ENCODE assay signal across 8 cellular contexts in the genomic region with DNA sequence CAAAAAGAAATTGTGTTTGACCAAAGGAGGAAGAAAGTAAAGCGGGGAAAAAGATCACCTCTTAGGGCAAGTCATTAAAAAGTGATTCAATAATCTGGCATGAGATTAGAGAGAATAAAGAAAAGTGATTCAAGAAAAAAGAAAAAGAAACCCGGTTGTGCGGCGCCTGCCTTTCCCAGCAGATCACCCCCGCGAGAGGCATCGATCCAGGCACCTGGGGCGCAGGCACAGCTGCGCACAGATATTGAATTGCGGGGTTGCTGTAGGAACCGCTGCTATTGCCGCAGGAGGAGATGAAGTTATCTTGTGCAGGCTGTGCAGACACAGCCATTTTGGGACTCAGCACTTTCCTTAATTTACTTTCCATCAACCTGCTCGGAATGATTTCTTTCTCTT.
DNase-seq lines count a peak whose midpoint lies in the region; ATAC-seq, FAIRE-seq and TF ChIP-seq lines count a peak whose summit lies in the region.

No MANE protein-coding gene starts in this region.

- TF ChIP-seq POLR2A in HepG2 (IDR thresholded peaks at IDR 0.05; ENCODE audit: insufficient read depth in 1 of 2, low read depth in 2 of 2, low read length in 2 of 2) (no peak), stomach (IDR thresholded peaks at IDR 0.05) (no peak)

- peak overlapping the region; percentile 84 for H3K27ac Mint-ChIP-seq in activated naive CD4-positive, alpha-beta T cell treated with anti-CD3 and anti-CD28 coated beads, Interleukin-2, amount 10 ng/mL, durations not matched to agents 7 days and 5 days

- no TSS peak for BruUV-seq in HepG2 (replicated peaks; lab: Mats Ljungman, UMichigan)

- intact Hi-C loops in HepG2 (cut with micrococcal nuclease; ENCODE audit: unreplicated experiment) = loop anchor here (1.0 to 10.0 kb wide), 3 partner anchors 55 to 862 kb away; no protein-coding TSS in a partner anchor
- intact Hi-C loops in stomach (cut with DNase I; ENCODE audit: low total_unique reads) = no loop called here

- no peaks in the 10 kb centered on the region for H4K20me1 ChIP-seq in HepG2 (ENCODE audit: insufficient read depth, low read length)

- TF ChIP-seq EP300 in HepG2 (IDR thresholded peaks at IDR 0.05; ENCODE audit: low read depth in 2 of 2, low read length in 2 of 2) (no peak), HepG2 (CRISPR knock-in tag; IDR thresholded peaks at IDR 0.05; ENCODE audit: borderline replicate concordance) (no peak), stomach (IDR thresholded peaks at IDR 0.05) (no peak)

- H3K9me3 Mint-ChIP-seq in activated naive CD4-positive, alpha-beta T cell treated with anti-CD3 and anti-CD28 coated beads, Interleukin-2, amount 10 ng/mL, durations not matched to agents 7 days and 5 days = peaks cover 8% of the 10 kb centered on the region

- peaks cover 17% of the 10 kb centered on the region for H3K36me3 Mint-ChIP-seq in activated naive CD4-positive, alpha-beta T cell treated with anti-CD3 and anti-CD28 coated beads, Interleukin-2, amount 10 ng/mL, durations not matched to agents 7 days and 5 days

- in situ Hi-C loops in HepG2 (cut with HindIII; ENCODE audit: extremely low pct_ligation_motif_present, low pct_unique_long_range_greater_than_20kb) = no loop called here

- H3K27me3 ChIP-seq in bronchial epithelial cell (ENCODE audit: control insufficient read depth, insufficient read depth, low read length) = no peaks in the 10 kb centered on the region
- peaks cover 0 to 28% of the 10 kb centered on the region in 2 experiments; a peak in 4 of 5 replicates for H3K27me3 ChIP-seq in HepG2 (ENCODE audit: control insufficient read depth in 1 of 2, insufficient read depth in 2 of 2, low read length in 2 of 2)
- H3K27me3 ChIP-seq in stomach = no peaks in the 10 kb centered on the region

- no peak for FAIRE-seq in bronchial epithelial cell (lab: Jason Lieb, UNC)
- no peak for FAIRE-seq in HepG2 (lab: Jason Lieb, UNC)

- no peaks in the 10 kb centered on the region for H3K9me3 ChIP-seq in HepG2 (ENCODE audit: low read length)
- H3K9me3 ChIP-seq in stomach = no peaks in the 10 kb centered on the region

- TF ChIP-seq CTCF in bronchial epithelial cell (IDR thresholded peaks at IDR 0.05; ENCODE audit: insufficient read depth, low read length, severe bottlenecking) (no peak), HepG2 (CRISPR knock-in tag; IDR thresholded peaks at IDR 0.05) (no peak), stomach (IDR thresholded peaks at IDR 0.05) (peak in 1 of 7 experiments; percentile 5)

- H3K4me3 Mint-ChIP-seq in activated naive CD4-positive, alpha-beta T cell treated with anti-CD3 and anti-CD28 coated beads, Interleukin-2, amount 10 ng/mL, durations not matched to agents 7 days and 5 days = peak overlapping the region; percentile 81

- H3K4me1 ChIP-seq in HepG2 (ENCODE audit: insufficient read depth, low read length) (peaks cover 7% of the 10 kb centered on the region), stomach (peaks cover 0 to 15% (median 8%) of the 10 kb centered on the region in 4 donors)

- POLR2A ChIA-PET in HepG2 (lab: Yijun Ruan, JAX) = interaction anchor here (0.8 to 1.0 kb wide), 2 partner anchors 176 to 185 kb away, joined by 3 read pairs; a partner anchor contains a TSS

- H3K4me2 ChIP-seq in HepG2 (ENCODE audit: low read depth, low read length) = peak overlapping the region; percentile 95

- TF ChIP-seq RAD21 in HepG2 (CRISPR knock-in tag; IDR thresholded peaks at IDR 0.05) = no peak

- DNase-seq in activated naive CD4-positive, alpha-beta T cell treated with anti-CD3 and anti-CD28 coated beads, Interleukin-2, amount 10 ng/mL, durations not matched to agents 7 days and 5 days = peak; percentile 56
- DNase-seq in activated naive CD4-positive, alpha-beta T cell treated with Interleukin-2 at 50 U/mL for 16 hours = no peak
- DNase-seq in NCI-H345 (lab: John Stamatoyannopoulos, UW) (peak; percentile 67), bronchial epithelial cell (ENCODE audit: low read depth) (no peak), HepG2 (ENCODE audit: low spot score) (no peak), stomach (no peak), OCI-M2 (lab: John Stamatoyannopoulos, UW; ENCODE audit: unreplicated experiment) (no peak)
- DNase-seq in stimulated activated naive CD4-positive, alpha-beta T cell treated with Interleukin-2 at 50 U/mL for 16 hours (lab: John Stamatoyannopoulos, UW) = no peak

- H3K79me2 ChIP-seq in HepG2 (ENCODE audit: insufficient read depth, low read length) = no peaks in the 10 kb centered on the region

- H2AFZ ChIP-seq in HepG2 (ENCODE audit: low read length) = peak overlapping the region; percentile 84

- 9% methylated on average over 13 of the region's 13 CpGs for WGBS in HepG2 (ENCODE audit: low lambda C conversion rate)
- 1 to 3% (median 2%) methylated on average over 13 of the region's 13 CpGs for WGBS in stomach, 5 donors

- peak overlapping the region; percentile 41 for H3K4me3 ChIP-seq in bronchial epithelial cell (ENCODE audit: low read depth, low read length)
- peak overlapping the region; percentile 51 to 77 (median 69) for H3K4me3 ChIP-seq in HepG2 (replicated peaks in 1 of 3; ENCODE audit: insufficient read depth in 1 of 3, low read depth in 2 of 3, low read length in 3 of 3)
- peak overlapping the region; percentile 48 to 62 (median 55) for H3K4me3 ChIP-seq in stomach

- ATAC-seq in HepG2 = peak; percentile 54

- H3K4me1 Mint-ChIP-seq in activated naive CD4-positive, alpha-beta T cell treated with anti-CD3 and anti-CD28 coated beads, Interleukin-2, amount 10 ng/mL, durations not matched to agents 7 days and 5 days = peaks cover 37% of the 10 kb centered on the region

- peak overlapping the region; percentile 63; the same call in 1 of the 2 replicates for H3K9ac ChIP-seq in HepG2 (ENCODE audit: insufficient read depth, low read depth, low read length)

- CTCF ChIA-PET in activated naive CD4-positive, alpha-beta T cell treated with anti-CD3 and anti-CD28 coated beads, Interleukin-2, amount 10 ng/mL, durations not matched to agents 7 days and 5 days (lab: Charles Lee) = interaction anchor here (0.6 to 3.6 kb wide), 19 partner anchors 9 to 550 kb away, joined by 3 to 30 read pairs (median 5); a partner anchor contains a TSS
- CTCF ChIA-PET in HepG2 (lab: Yijun Ruan, JAX; ENCODE audit: low intra/inter-chr PET ratio, low total read pairs) = interaction anchor here (1.0 to 2.4 kb wide), 8 partner anchors 10 to 254 kb away, joined by 3 to 32 read pairs (median 4); a partner anchor contains a TSS

- H3K36me3 ChIP-seq in bronchial epithelial cell (ENCODE audit: control insufficient read depth, insufficient read depth, low read length) (no peaks in the 10 kb centered on the region), HepG2 (replicated peaks in 1 of 2; ENCODE audit: control insufficient read depth in 1 of 2, insufficient read depth in 2 of 2, low read length in 2 of 2) (no peaks in the 10 kb centered on the region), stomach (no peaks in the 10 kb centered on the region)

- H3K27me3 Mint-ChIP-seq in activated naive CD4-positive, alpha-beta T cell treated with anti-CD3 and anti-CD28 coated beads, Interleukin-2, amount 10 ng/mL, durations not matched to agents 7 days and 5 days = peaks cover 21% of the 10 kb centered on the region

- no peak overlapping the region for H3K27ac ChIP-seq in HepG2 (ENCODE audit: extremely low read length, insufficient read depth, low read length)
- H3K27ac ChIP-seq in stomach = peak overlapping the region in 4 of 5 donors; percentile 59 to 81 (median 70)

TF ChIP-seq in HepG2, 621 proteins besides CTCF, POLR2A, EP300 and RAD21:
- TF ChIP-seq KLF11 (CRISPR knock-in tag; IDR thresholded peaks at IDR 0.05) (0 out of 2 replicates have a peak, but pooled peaks have one; percentile 1), PHF8 (CRISPR knock-in tag; IDR thresholded peaks at IDR 0.05) (peak; percentile 5; the same call in 1 of the 2 replicates), KDM5B (CRISPR knock-in tag; IDR thresholded peaks at IDR 0.05; ENCODE audit: borderline replicate concordance) (peak; percentile 11; the same call in 1 of the 2 replicates), ZNF883 (CRISPR knock-in tag; IDR thresholded peaks at IDR 0.05; ENCODE audit: not compliant biosample characterization) (peak; percentile 0), WIZ (CRISPR knock-in tag; IDR thresholded peaks at IDR 0.05) (no peak), MAZ (IDR thresholded peaks at IDR 0.05; ENCODE audit: borderline replicate concordance, low read depth, low read length) (0 out of 2 replicates have a peak, but pooled peaks have one; percentile 2), MAZ (CRISPR knock-in tag; IDR thresholded peaks at IDR 0.05; ENCODE audit: low read depth) (no peak), ZC3H4 (CRISPR knock-in tag; IDR thresholded peaks at IDR 0.05; ENCODE audit: borderline replicate concordance) (0 out of 2 replicates have a peak, but pooled peaks have one; percentile 1), ZFP36L2 (CRISPR knock-in tag; IDR thresholded peaks at IDR 0.05) (no peak)
- TF ChIP-seq, protein P1, sequence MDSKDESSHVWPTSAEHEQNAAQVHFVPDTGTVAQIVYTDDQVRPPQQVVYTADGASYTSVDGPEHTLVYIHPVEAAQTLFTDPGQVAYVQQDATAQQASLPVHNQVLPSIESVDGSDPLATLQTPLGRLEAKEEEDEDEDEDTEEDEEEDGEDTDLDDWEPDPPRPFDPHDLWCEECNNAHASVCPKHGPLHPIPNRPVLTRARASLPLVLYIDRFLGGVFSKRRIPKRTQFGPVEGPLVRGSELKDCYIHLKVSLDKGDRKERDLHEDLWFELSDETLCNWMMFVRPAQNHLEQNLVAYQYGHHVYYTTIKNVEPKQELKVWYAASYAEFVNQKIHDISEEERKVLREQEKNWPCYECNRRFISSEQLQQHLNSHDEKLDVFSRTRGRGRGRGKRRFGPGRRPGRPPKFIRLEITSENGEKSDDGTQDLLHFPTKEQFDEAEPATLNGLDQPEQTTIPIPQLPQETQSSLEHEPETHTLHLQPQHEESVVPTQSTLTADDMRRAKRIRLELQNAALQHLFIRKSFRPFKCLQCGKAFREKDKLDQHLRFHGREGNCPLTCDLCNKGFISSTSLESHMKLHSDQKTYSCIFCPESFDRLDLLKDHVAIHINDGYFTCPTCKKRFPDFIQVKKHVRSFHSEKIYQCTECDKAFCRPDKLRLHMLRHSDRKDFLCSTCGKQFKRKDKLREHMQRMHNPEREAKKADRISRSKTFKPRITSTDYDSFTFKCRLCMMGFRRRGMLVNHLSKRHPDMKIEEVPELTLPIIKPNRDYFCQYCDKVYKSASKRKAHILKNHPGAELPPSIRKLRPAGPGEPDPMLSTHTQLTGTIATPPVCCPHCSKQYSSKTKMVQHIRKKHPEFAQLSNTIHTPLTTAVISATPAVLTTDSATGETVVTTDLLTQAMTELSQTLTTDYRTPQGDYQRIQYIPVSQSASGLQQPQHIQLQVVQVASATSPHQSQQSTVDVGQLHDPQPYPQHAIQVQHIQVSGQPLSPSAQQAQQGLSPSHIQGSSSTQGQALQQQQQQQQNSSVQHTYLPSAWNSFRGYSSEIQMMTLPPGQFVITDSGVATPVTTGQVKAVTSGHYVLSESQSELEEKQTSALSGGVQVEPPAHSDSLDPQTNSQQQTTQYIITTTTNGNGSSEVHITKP (CRISPR knock-in tag; IDR thresholded peaks at IDR 0.05; ENCODE audit: low read depth) = no peak

Comparison
In these comparisons a context has a peak if more than half of its experiments do, and no peak if none do; other contexts are left out.
1. DNase-seq: peak in activated naive CD4-positive, alpha-beta T cell treated with anti-CD3 and anti-CD28 coated beads, Interleukin-2, amount 10 ng/mL, durations not matched to agents 7 days and 5 days (single experiment) and NCI-H345 (single experiment); none in activated naive CD4-positive, alpha-beta T cell treated with Interleukin-2 at 50 U/mL for 16 hours (single experiment), bronchial epithelial cell (single experiment), HepG2 (single experiment), stomach (single experiment), OCI-M2 (single experiment) and stimulated activated naive CD4-positive, alpha-beta T cell treated with Interleukin-2 at 50 U/mL for 16 hours (single experiment).
2. Peak in every context shown above with its lines, with median percentiles within 50 percentile points of each other: H3K4me3 ChIP-seq.